In the genomic region with DNA sequence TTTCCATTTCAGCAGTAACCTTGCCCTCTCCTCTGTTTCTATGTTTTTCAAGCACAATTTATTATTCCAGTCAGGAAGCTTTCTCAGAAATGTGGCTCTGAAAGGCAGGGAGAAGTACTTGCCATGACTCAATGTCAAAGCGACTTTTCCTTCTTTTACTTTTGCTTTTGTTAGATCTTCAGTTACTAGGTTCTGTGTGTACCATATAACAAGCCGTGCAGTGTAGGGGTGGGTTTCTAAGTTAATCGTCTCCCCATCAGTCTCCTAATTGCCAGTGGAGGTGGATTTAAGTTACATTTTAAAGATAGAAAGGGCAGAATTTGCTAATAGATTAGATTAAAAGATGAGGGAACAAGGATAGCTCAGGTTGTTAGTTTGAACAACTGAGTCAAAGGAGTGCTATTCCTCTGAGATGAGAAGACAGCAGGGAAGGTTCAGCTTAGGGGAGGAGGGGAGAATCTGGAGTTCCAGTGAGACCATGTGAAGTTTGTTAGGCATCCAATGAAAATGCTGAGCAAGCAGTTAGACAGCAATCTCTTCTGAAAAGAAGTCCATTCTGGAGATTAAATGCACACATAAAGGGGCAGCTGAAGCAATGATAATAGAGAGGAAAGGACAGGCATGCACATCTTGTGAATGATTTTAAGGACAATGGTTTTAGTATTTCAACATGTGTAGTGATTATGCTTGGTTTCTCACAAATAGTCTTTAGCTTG, we compare ENCODE assay signal across 27 cellular contexts.
"Had no signal": no experiment of that assay in that cellular context is flagged by ENCODE, and none has a peak within 500 bp of the region (broad histone marks: within the 10 kb centered on the region; RNA-seq: fewer than 3 reads in every experiment).

No MANE protein-coding gene starts in this region.

- H3K36me3 ChIP-seq: gastrocnemius medialis, heart right ventricle, lower lobe of right lung, neutrophil, pancreas, right atrium auricular region, sigmoid colon, thoracic aorta, tibial nerve, upper lobe of right lung, uterus had no signal

- H3K27ac ChIP-seq: epithelial cell of prostate, gastrocnemius medialis, heart right ventricle, lower lobe of right lung, neutrophil, pancreas, right atrium auricular region, sigmoid colon, thoracic aorta, tibial nerve, upper lobe of right lung, uterus had no signal

- H3K27ac Mint-ChIP-seq: dendritic cell treated with granulocyte-macrophage colony-stimulating factor and Interleukin-4, amounts not matched to agents 40 ng/mL and 50 ng/mL, for 4 days; endodermal cell; immature natural killer cell; natural killer cell; stimulated activated naive B cell treated with anti-CD40 and anti-IgM and Interleukin-4, amounts not matched to agents 10 μg/mL and 1 μg/mL and 100 μg/mL, for 72 hours; stimulated activated naive CD8-positive, alpha-beta T cell treated with anti-CD3 and anti-CD28 coated beads, Interleukin-15, Interleukin-2, amounts not matched to agents 100 ng/mL and 50 ng/mL, for 24 hours had no signal

- H3K4me3 Mint-ChIP-seq: dendritic cell treated with granulocyte-macrophage colony-stimulating factor and Interleukin-4, amounts not matched to agents 40 ng/mL and 50 ng/mL, for 4 days; endodermal cell; immature natural killer cell; natural killer cell; stimulated activated naive B cell treated with anti-CD40 and anti-IgM and Interleukin-4, amounts not matched to agents 10 μg/mL and 1 μg/mL and 100 μg/mL, for 72 hours; stimulated activated naive CD8-positive, alpha-beta T cell treated with anti-CD3 and anti-CD28 coated beads, Interleukin-15, Interleukin-2, amounts not matched to agents 100 ng/mL and 50 ng/mL, for 24 hours had no signal

- H3K4me1 ChIP-seq: gastrocnemius medialis, heart right ventricle, lower lobe of right lung, pancreas, right atrium auricular region, sigmoid colon, tibial nerve, upper lobe of right lung, uterus had no signal

- DNase-seq: effector CD8-positive, alpha-beta T cell; endodermal cell; foreskin fibroblast; gastrocnemius medialis; heart right ventricle; hippocampal formation; immature natural killer cell; islet precursor cell; kidney glomerular epithelial cell; left ventricle myocardium superior; lower lobe of right lung; natural killer cell; pancreas; sigmoid colon; stimulated activated CD4-positive, alpha-beta T cell treated with anti-CD3 and anti-CD28 coated beads, Interleukin-2, amount 100 ng/mL, for 48 hours; stimulated activated naive B cell treated with anti-CD40 and anti-IgM and Interleukin-4, amounts not matched to agents 10 μg/mL and 1 μg/mL and 100 μg/mL, for 72 hours; upper lobe of right lung; uterus had no signal

- H3K36me3 Mint-ChIP-seq: immature natural killer cell; natural killer cell; stimulated activated naive B cell treated with anti-CD40 and anti-IgM and Interleukin-4, amounts not matched to agents 10 μg/mL and 1 μg/mL and 100 μg/mL, for 72 hours had no signal

- H3K27me3 Mint-ChIP-seq: dendritic cell treated with granulocyte-macrophage colony-stimulating factor and Interleukin-4, amounts not matched to agents 40 ng/mL and 50 ng/mL, for 4 days had no signal

- ATAC-seq: esophagus mucosa; gastrocnemius medialis; heart right ventricle; left ventricle myocardium superior; lower lobe of right lung; natural killer cell; pancreas; stimulated activated naive B cell treated with anti-CD40 and anti-IgM and Interleukin-4, amounts not matched to agents 10 μg/mL and 1 μg/mL and 100 μg/mL, for 72 hours; upper lobe of right lung had no signal

- H3K9me3 ChIP-seq: gastrocnemius medialis, lower lobe of right lung, neutrophil, pancreas, thoracic aorta, upper lobe of right lung, uterus had no signal

- FAIRE-seq: colon, pancreas had no signal

- H3K27me3 ChIP-seq: gastrocnemius medialis, heart right ventricle, neutrophil, pancreas, right atrium auricular region, sigmoid colon, tibial nerve, upper lobe of right lung, uterus had no signal

- H3K4me1 Mint-ChIP-seq: immature natural killer cell; natural killer cell; stimulated activated naive B cell treated with anti-CD40 and anti-IgM and Interleukin-4, amounts not matched to agents 10 μg/mL and 1 μg/mL and 100 μg/mL, for 72 hours had no signal

- H3K4me3 ChIP-seq: gastrocnemius medialis, heart right ventricle, lower lobe of right lung, pancreas, right atrium auricular region, sigmoid colon, thoracic aorta, tibial nerve, upper lobe of right lung, uterus had no signal
